In the genomic region with DNA sequence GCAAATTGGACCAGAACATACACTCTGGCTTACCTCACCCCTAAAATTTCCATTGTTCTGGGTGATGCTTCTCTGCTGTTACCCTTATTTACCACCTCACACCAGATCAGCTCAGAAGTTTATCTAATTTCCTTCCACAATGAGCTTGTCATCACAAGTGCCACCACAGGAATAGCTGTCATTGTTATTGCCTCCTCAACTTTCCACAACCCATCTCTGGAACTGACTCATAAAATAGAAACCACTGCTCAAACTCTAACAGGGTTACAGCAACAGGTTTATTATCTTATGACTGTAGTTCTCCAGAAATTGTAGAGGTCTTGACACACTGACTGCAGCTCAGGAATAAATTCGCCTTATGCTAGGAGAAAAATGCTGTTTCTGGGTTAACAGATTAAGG, we compare ENCODE assay signal across 16 cellular contexts. TPM values are rescaled to one million over a fixed set of nuclear protein-coding genes. Genes with fewer than 3 reads are reported as not detected.
A peak's percentile ranks its signal among the peaks of the same experiment; 100 is the strongest.
DNase-seq lines count a peak whose midpoint lies in the region; ATAC-seq, FAIRE-seq and TF ChIP-seq lines count a peak whose summit lies in the region.
"Had no signal": no experiment of that assay in that cellular context is flagged by ENCODE, and none has a peak within 500 bp of the region (broad histone marks: within the 10 kb centered on the region; RNA-seq: fewer than 3 reads in every experiment).

No MANE protein-coding gene starts in this region.

- BruUV-seq in HepG2 (replicated peaks; lab: Mats Ljungman, UMichigan): no TSS peak

- CTCF ChIA-PET in activated CD4-positive, alpha-beta T cell treated with anti-CD3 and anti-CD28 coated beads for 36 hours (lab: Charles Lee): no interaction called here
- CTCF ChIA-PET in activated CD4-positive, alpha-beta T cell treated with anti-CD3 and anti-CD28 coated beads, Interleukin-2, amount 10 ng/mL, durations not matched to agents 7 days and 5 days (lab: Charles Lee): no interaction called here
- CTCF ChIA-PET in HepG2 (lab: Yijun Ruan, JAX; ENCODE audit: low intra/inter-chr PET ratio, low total read pairs): no interaction called here

- H3K4me1 Mint-ChIP-seq in activated CD4-positive, alpha-beta T cell treated with anti-CD3 and anti-CD28 coated beads for 36 hours: no peaks in the 10 kb centered on the region
- H3K4me1 Mint-ChIP-seq in activated CD4-positive, alpha-beta T cell treated with anti-CD3 and anti-CD28 coated beads, Interleukin-2, amount 10 ng/mL, durations not matched to agents 7 days and 5 days: no peaks in the 10 kb centered on the region
- H3K4me1 Mint-ChIP-seq: CD8-positive, alpha-beta memory T cell had no signal

- POLR2A ChIA-PET in activated CD4-positive, alpha-beta T cell treated with anti-CD3 and anti-CD28 coated beads for 36 hours (lab: Charles Lee): interaction anchor here (0.6 kb wide), 1 partner anchor 13 kb away, joined by 3 read pairs; no protein-coding TSS in a partner anchor
- POLR2A ChIA-PET in activated CD4-positive, alpha-beta T cell treated with anti-CD3 and anti-CD28 coated beads, Interleukin-2, amount 10 ng/mL, durations not matched to agents 7 days and 5 days (lab: Charles Lee): no interaction called here
- POLR2A ChIA-PET in HepG2 (lab: Yijun Ruan, JAX): no interaction called here

- H3K27ac ChIP-seq in liver (ENCODE audit: low read depth in 1 of 2, low read length in 2 of 2): no peak overlapping the region
- H3K27ac ChIP-seq in HepG2 (ENCODE audit: extremely low read length, insufficient read depth, low read length): no peak overlapping the region
- H3K27ac ChIP-seq in skeletal muscle tissue (ENCODE audit: low read depth, low read length): no peak overlapping the region
- H3K27ac ChIP-seq: 22Rv1, GM23248, HL-60 had no signal

- TF ChIP-seq CTCF in liver (IDR thresholded peaks at IDR 0.05; ENCODE audit: low read depth, low read length, missing input control): no peak
- no peak for TF ChIP-seq CTCF in HepG2 (CRISPR knock-in tag; IDR thresholded peaks at IDR 0.05)

- DNase-seq in activated CD4-positive, alpha-beta T cell treated with anti-CD3 and anti-CD28 coated beads for 36 hours: no peak
- DNase-seq in activated CD4-positive, alpha-beta T cell treated with anti-CD3 and anti-CD28 coated beads, Interleukin-2, amount 10 ng/mL, durations not matched to agents 7 days and 5 days: no peak
- DNase-seq in HepG2 (ENCODE audit: low spot score): no peak
- no peak for DNase-seq in KBM-7
- no peak for DNase-seq in stimulated activated CD4-positive, alpha-beta T cell treated with anti-CD3 and anti-CD28 coated beads, Interleukin-4, amount 100 ng/mL, for 24 hours
- no peak for DNase-seq in activated effector memory CD4-positive, alpha-beta T cell treated with anti-CD3 and anti-CD28 coated beads, Interleukin-2, amount 50 U/mL, for 16 hours
- DNase-seq: CD8-positive, alpha-beta memory T cell; DMS53; GF-D8; GM23248 had no signal

- no peak overlapping the region for H3K4me2 ChIP-seq in HepG2 (ENCODE audit: low read depth, low read length)

- intact Hi-C loops in activated CD4-positive, alpha-beta T cell treated with anti-CD3 and anti-CD28 coated beads for 36 hours (cut with DNase I, micrococcal nuclease): no loop called here
- intact Hi-C loops in HepG2 (cut with micrococcal nuclease; ENCODE audit: unreplicated experiment): no loop called here

- H3K36me3 ChIP-seq in liver (ENCODE audit: control insufficient read depth in 4 of 4, insufficient read depth in 3 of 4, low read depth in 1 of 4, low read length in 3 of 4) (peaks cover 0 to 7% (median 2%) of the 10 kb centered on the region in 4 donors), HepG2 (replicated peaks in 1 of 2; ENCODE audit: control insufficient read depth in 1 of 2, insufficient read depth in 2 of 2, low read length in 2 of 2) (no peaks in the 10 kb centered on the region; a peak in 1 of 5 replicates), skeletal muscle tissue (ENCODE audit: control insufficient read depth in 3 of 3, insufficient read depth in 3 of 3, low read length in 3 of 3) (no peaks in the 10 kb centered on the region)

- H3K9me3 Mint-ChIP-seq in activated CD4-positive, alpha-beta T cell treated with anti-CD3 and anti-CD28 coated beads for 36 hours (ENCODE audit: low read depth): peaks cover 60% of the 10 kb centered on the region
- peaks cover 69% of the 10 kb centered on the region for H3K9me3 Mint-ChIP-seq in activated CD4-positive, alpha-beta T cell treated with anti-CD3 and anti-CD28 coated beads, Interleukin-2, amount 10 ng/mL, durations not matched to agents 7 days and 5 days

- peaks cover 50% of the 10 kb centered on the region for H3K36me3 Mint-ChIP-seq in activated CD4-positive, alpha-beta T cell treated with anti-CD3 and anti-CD28 coated beads for 36 hours (ENCODE audit: low read depth)
- peaks cover 28% of the 10 kb centered on the region for H3K36me3 Mint-ChIP-seq in activated CD4-positive, alpha-beta T cell treated with anti-CD3 and anti-CD28 coated beads, Interleukin-2, amount 10 ng/mL, durations not matched to agents 7 days and 5 days (ENCODE audit: low read depth)

- TF ChIP-seq EP300 in HepG2 (IDR thresholded peaks at IDR 0.05; ENCODE audit: low read depth in 2 of 2, low read length in 2 of 2): no peak
- no peak for TF ChIP-seq EP300 in HepG2 (CRISPR knock-in tag; IDR thresholded peaks at IDR 0.05; ENCODE audit: borderline replicate concordance)

- TF ChIP-seq RAD21 in liver (IDR thresholded peaks at IDR 0.05) (no peak), HepG2 (CRISPR knock-in tag; IDR thresholded peaks at IDR 0.05) (no peak)

- no peak overlapping the region for H3K9ac ChIP-seq in liver (ENCODE audit: low read depth in 1 of 2, low read length in 2 of 2)
- H3K9ac ChIP-seq in HepG2 (ENCODE audit: insufficient read depth, low read depth, low read length): no peak overlapping the region
- no peak overlapping the region for H3K9ac ChIP-seq in skeletal muscle tissue (ENCODE audit: low read depth in 1 of 3, low read length in 3 of 3)
- H3K9ac ChIP-seq: GM23248 had no signal

- no peak overlapping the region for H3K4me3 Mint-ChIP-seq in activated CD4-positive, alpha-beta T cell treated with anti-CD3 and anti-CD28 coated beads for 36 hours
- no peak overlapping the region for H3K4me3 Mint-ChIP-seq in activated CD4-positive, alpha-beta T cell treated with anti-CD3 and anti-CD28 coated beads, Interleukin-2, amount 10 ng/mL, durations not matched to agents 7 days and 5 days
- H3K4me3 Mint-ChIP-seq: CD8-positive, alpha-beta memory T cell had no signal

- H4K20me1 ChIP-seq in HepG2 (ENCODE audit: insufficient read depth, low read length): no peaks in the 10 kb centered on the region

- H3K27me3 ChIP-seq in liver (ENCODE audit: control insufficient read depth in 4 of 4, insufficient read depth in 4 of 4, low read length in 3 of 4) (no peaks in the 10 kb centered on the region), HepG2 (ENCODE audit: control insufficient read depth in 1 of 2, insufficient read depth in 2 of 2, low read length in 2 of 2) (no peaks in the 10 kb centered on the region), skeletal muscle tissue (ENCODE audit: control insufficient read depth in 3 of 3, insufficient read depth in 3 of 3, low read length in 3 of 3) (no peaks in the 10 kb centered on the region)

- H3K4me3 ChIP-seq in liver (ENCODE audit: low read depth in 1 of 3, low read length in 3 of 3): peak overlapping the region in 2 of 3 donors; percentile 62 to 70
- no peak overlapping the region for H3K4me3 ChIP-seq in HepG2 (replicated peaks in 1 of 3; ENCODE audit: insufficient read depth in 1 of 3, low read depth in 2 of 3, low read length in 3 of 3)
- H3K4me3 ChIP-seq in skeletal muscle tissue (ENCODE audit: low read length in 3 of 3): peak overlapping the region in 2 of 3 donors; percentile 11 to 20
- H3K4me3 ChIP-seq: GM23248 had no signal

- H3K79me2 ChIP-seq in HepG2 (ENCODE audit: insufficient read depth, low read length): no peaks in the 10 kb centered on the region

- ATAC-seq in activated CD4-positive, alpha-beta T cell treated with anti-CD3 and anti-CD28 coated beads for 36 hours: peak; percentile 58
- ATAC-seq in HepG2: no peak
- ATAC-seq: HCT116 had no signal

- no peaks in the 10 kb centered on the region for H3K4me1 ChIP-seq in liver (ENCODE audit: control insufficient read depth in 4 of 4, insufficient read depth in 4 of 4, low read length in 3 of 4)
- no peaks in the 10 kb centered on the region for H3K4me1 ChIP-seq in HepG2 (ENCODE audit: insufficient read depth, low read length)
- H3K4me1 ChIP-seq in skeletal muscle tissue (ENCODE audit: control insufficient read depth in 3 of 3, insufficient read depth in 3 of 3, low read length in 3 of 3): no peaks in the 10 kb centered on the region

- in situ Hi-C loops in HepG2 (cut with HindIII; ENCODE audit: extremely low pct_ligation_motif_present, low pct_unique_long_range_greater_than_20kb) (no loop called here), KBM-7 (cut with MboI; ENCODE audit: low pct_unique_long_range_greater_than_20kb, low sequenced_read_pairs) (no loop called here)

- 100% methylated on average over 1 of the region's 1 CpG for WGBS in liver
- WGBS in HepG2 (ENCODE audit: low lambda C conversion rate): 0% methylated on average over 1 of the region's 1 CpG

- H3K9me3 ChIP-seq in liver (ENCODE audit: control insufficient read depth in 4 of 4, low read length in 3 of 4): peaks cover 36 to 81% (median 59%) of the 10 kb centered on the region in 4 donors
- H3K9me3 ChIP-seq in HepG2 (ENCODE audit: low read length): peaks cover 92% of the 10 kb centered on the region
- H3K9me3 ChIP-seq in skeletal muscle tissue (ENCODE audit: control insufficient read depth in 3 of 3, low read length in 3 of 3): peaks cover 22 to 52% (median 33%) of the 10 kb centered on the region in 3 donors

- no peak overlapping the region for H2AFZ ChIP-seq in HepG2 (ENCODE audit: low read length)
- H2AFZ ChIP-seq: GM23248 had no signal

- H3K27ac Mint-ChIP-seq in activated CD4-positive, alpha-beta T cell treated with anti-CD3 and anti-CD28 coated beads for 36 hours: no peak overlapping the region
- H3K27ac Mint-ChIP-seq in activated CD4-positive, alpha-beta T cell treated with anti-CD3 and anti-CD28 coated beads, Interleukin-2, amount 10 ng/mL, durations not matched to agents 7 days and 5 days: no peak overlapping the region
- H3K27ac Mint-ChIP-seq: CD8-positive, alpha-beta memory T cell had no signal

- TF ChIP-seq POLR2A in HepG2 (IDR thresholded peaks at IDR 0.05; ENCODE audit: insufficient read depth in 1 of 2, low read depth in 2 of 2, low read length in 2 of 2): no peak

- FAIRE-seq in HepG2 (lab: Jason Lieb, UNC): no peak
- FAIRE-seq: H54 had no signal

- no peaks in the 10 kb centered on the region for H3K27me3 Mint-ChIP-seq in activated CD4-positive, alpha-beta T cell treated with anti-CD3 and anti-CD28 coated beads for 36 hours
- no peaks in the 10 kb centered on the region for H3K27me3 Mint-ChIP-seq in activated CD4-positive, alpha-beta T cell treated with anti-CD3 and anti-CD28 coated beads, Interleukin-2, amount 10 ng/mL, durations not matched to agents 7 days and 5 days
- H3K27me3 Mint-ChIP-seq: CD8-positive, alpha-beta memory T cell had no signal

RNA-seq across cellular contexts. Expression of a gene that starts 52.7 kb away (rescaled TPM):
- total RNA-seq in activated CD4-positive, alpha-beta T cell treated with anti-CD3 and anti-CD28 coated beads for 36 hours: 10 to 100 TPM in 1 of 2 experiments, 1 to 10 TPM in 1; 9.7 to 10.3 TPM
- total RNA-seq in activated CD4-positive, alpha-beta T cell treated with anti-CD3 and anti-CD28 coated beads, Interleukin-2, amount 10 ng/mL, durations not matched to agents 7 days and 5 days: 10 to 100 TPM; 11.8 to 12.5 TPM
- total RNA-seq in liver: 1 to 10 TPM; 3.7 to 6.5 TPM
- polyA plus RNA-seq in liver: 1 to 10 TPM in 1 of 2 donors, under 1 TPM in 1; 0.50 to 1.1 TPM
- not detected in 2 replicates for total RNA-seq in HepG2 (2016; rRNA removed; fragmentation: Illumina TruSeq; extraction: Trizol)
- not detected in 2 replicates for total RNA-seq in HepG2 (2016; cell fraction: cytosol; rRNA removed; fragmentation: Illumina TruSeq; extraction: Trizol; ENCODE audit: low read depth)
- total RNA-seq in HepG2 (2016; cell fraction: insoluble cytoplasmic fraction; rRNA removed; fragmentation: Illumina TruSeq; extraction: Trizol): not detected in 2 replicates
- not detected in 2 replicates for total RNA-seq in HepG2 (2016; cell fraction: membrane; rRNA removed; fragmentation: Illumina TruSeq; extraction: Trizol)
- not detected in 2 replicates for total RNA-seq in HepG2 (2016; cell fraction: nucleus; rRNA removed; fragmentation: Illumina TruSeq; extraction: Trizol)
- not detected in 2 replicates for polyA plus RNA-seq in HepG2 (2011; rRNA removed)
- polyA plus RNA-seq in HepG2 (2011; cell fraction: cytosol; rRNA removed): not detected in 2 replicates
- polyA plus RNA-seq in HepG2 (2011; cell fraction: nucleus; rRNA removed): not detected in 2 replicates
- polyA plus RNA-seq in HepG2 (2012): not detected in 2 replicates
- polyA plus RNA-seq in HepG2 (2016; cell fraction: cytosol; fragmentation: Illumina TruSeq; extraction: Trizol; ENCODE audit: low read depth): not detected in 2 replicates
- not detected in 2 replicates for polyA plus RNA-seq in HepG2 (2016; cell fraction: insoluble cytoplasmic fraction; fragmentation: Illumina TruSeq; extraction: Trizol; ENCODE audit: low read depth)
- not detected in 2 replicates for polyA plus RNA-seq in HepG2 (2016; cell fraction: membrane; fragmentation: Illumina TruSeq; extraction: Trizol; ENCODE audit: low read depth)
- not detected in 2 replicates for polyA plus RNA-seq in HepG2 (2016; cell fraction: nucleus; fragmentation: Illumina TruSeq; extraction: Trizol; ENCODE audit: insufficient read depth, low read depth)
- polyA minus RNA-seq in HepG2 (2011; rRNA and poly(A)+ RNA removed; ENCODE audit: low replicate concordance): 2.2 TPM in 1 of 2 replicates, not detected in the other
- polyA minus RNA-seq in HepG2 (2011; cell fraction: cytosol; rRNA and poly(A)+ RNA removed): not detected in 2 replicates
- not detected in 2 replicates for polyA minus RNA-seq in HepG2 (2011; cell fraction: nucleus; rRNA and poly(A)+ RNA removed)
- total RNA-seq in skeletal muscle tissue: 5.2 TPM

Comparison
In these comparisons a context has a peak if more than half of its experiments do, and no peak if none do; other contexts are left out.
1. H3K4me3 ChIP-seq: peak in liver (2 of 3) and skeletal muscle tissue (2 of 3); none in HepG2 (0 of 3).